In genomic region chr9:114346146-114346545, GRCh38 we compare ENCODE assay signal across 18 cellular contexts. TPM values are rescaled to one million over a fixed set of nuclear protein-coding genes. Genes with fewer than 3 reads are reported as not detected.
"Had no signal": no experiment of that assay in that cellular context is flagged by ENCODE, and none has a peak within 500 bp of the region (broad histone marks: within the 10 kb centered on the region; RNA-seq: fewer than 3 reads in every experiment).

No MANE protein-coding gene starts in this region.

- H3K9me3 Mint-ChIP-seq: naive B cell; stimulated activated naive B cell treated with anti-CD40 and anti-IgM and Interleukin-4, amounts not matched to agents 10 μg/mL and 1 μg/mL and 100 μg/mL, for 72 hours had no signal

- H3K4me3 Mint-ChIP-seq: naive B cell; stimulated activated naive B cell treated with anti-CD40 and anti-IgM and Interleukin-4, amounts not matched to agents 10 μg/mL and 1 μg/mL and 100 μg/mL, for 72 hours had no signal

- H3K4me3 ChIP-seq: lung, smooth muscle cell had no signal

- DNase-seq: activated CD4-positive, alpha-beta T cell treated with anti-CD3 and anti-CD28 coated beads for 48 hours; activated T-cell treated with anti-CD3 and anti-CD28 coated beads, Interleukin-2, amount 50 U/mL, for 1 hour; anterior cingulate cortex; left cardiac atrium; naive B cell; occipital lobe; stimulated activated CD4-positive, alpha-beta T cell treated with anti-CD3 and anti-CD28 coated beads, Interleukin-1b, Interleukin-23, amount 100 ng/mL, for 48 hours; stimulated activated naive B cell treated with anti-CD40 and anti-IgM and Interleukin-4, amounts not matched to agents 10 μg/mL and 1 μg/mL and 100 μg/mL, for 72 hours; trophoblast cell had no signal

- H3K27ac Mint-ChIP-seq: progenitor cell of endocrine pancreas had no signal

- H3K4me2 ChIP-seq: smooth muscle cell had no signal

- H3K27me3 Mint-ChIP-seq: naive B cell; progenitor cell of endocrine pancreas; stimulated activated naive B cell treated with anti-CD40 and anti-IgM and Interleukin-4, amounts not matched to agents 10 μg/mL and 1 μg/mL and 100 μg/mL, for 72 hours had no signal

- ATAC-seq: left cardiac atrium; right cardiac atrium; SK-N-SH treated with all-trans-retinoic acid at 6 μM for 48 hours; stimulated activated naive B cell treated with anti-CD40 and anti-IgM and Interleukin-4, amounts not matched to agents 10 μg/mL and 1 μg/mL and 100 μg/mL, for 72 hours had no signal

RNA-seq across cellular contexts. Expression of gene ORM2, which starts 16.5 kb away (rescaled TPM):
- total RNA-seq: cerebellum; dermis microvascular lymphatic vessel endothelial cell; glomerular endothelial cell; occipital lobe; right cardiac atrium; smooth muscle cell; T-helper 1 cell treated with Interleukin-12 subunit alpha and Interleukin-12 subunit beta and Interleukin-4 antibody, amounts not matched to agents 30 ng/mL and 1 ng/mL, for 36 hours had no signal

RNA-seq across cellular contexts. Expression of gene ORM1, which starts 23.2 kb away (rescaled TPM):
- total RNA-seq: cerebellum; dermis microvascular lymphatic vessel endothelial cell; glomerular endothelial cell; occipital lobe; smooth muscle cell; T-helper 1 cell treated with Interleukin-12 subunit alpha and Interleukin-12 subunit beta and Interleukin-4 antibody, amounts not matched to agents 30 ng/mL and 1 ng/mL, for 36 hours had no signal
